8 cellular contexts compared by ENCODE assay signal in genomic region chr6:10695086-10695657, GRCh38. TPM values are rescaled to one million over a fixed set of nuclear protein-coding genes. Genes with fewer than 3 reads are reported as not detected.
DNase-seq lines count a peak whose midpoint lies in the region; ATAC-seq and TF ChIP-seq lines count a peak whose summit lies in the region.

No MANE protein-coding gene starts in this region.

- peak overlapping the region; percentile 89 for H3K4me2 ChIP-seq in skeletal muscle satellite cell (ENCODE audit: low read length)

- in situ Hi-C loops in HAP-1 (cut with MboI; ENCODE audit: low sequenced_read_pairs): loop anchor here (25.0 kb wide), 1 partner anchor 183 kb away; the partner anchor contains the start of gene GCNT2

- no peak for TF ChIP-seq CTCF in foreskin fibroblast (IDR thresholded peaks at IDR 0.05; ENCODE audit: low read depth, low read length)

- H3K9ac ChIP-seq in skeletal muscle satellite cell (ENCODE audit: low read depth, low read length): peak overlapping the region; percentile 99

- no peak for ATAC-seq in HG03280 (IDR thresholded peaks at IDR 0.05; ENCODE audit: unreplicated experiment)
- no peak for ATAC-seq in GM18873 (IDR thresholded peaks at IDR 0.05; ENCODE audit: low FRiP score, unreplicated experiment)

- H3K27me3 ChIP-seq in HAP-1 (ENCODE audit: low read depth): no peaks in the 10 kb centered on the region
- no peaks in the 10 kb centered on the region for H3K27me3 ChIP-seq in skeletal muscle satellite cell (ENCODE audit: control insufficient read depth, insufficient read depth, low read length)

- H3K4me3 ChIP-seq in HAP-1 (peak overlapping the region; percentile 87), foreskin fibroblast (ENCODE audit: low read depth in 1 of 2, low read length in 2 of 2) (peak overlapping the region; percentile 89), skeletal muscle satellite cell (ENCODE audit: low read length) (peak overlapping the region; percentile 100)

- H3K4me1 ChIP-seq in HAP-1 (peaks cover 27% of the 10 kb centered on the region), skeletal muscle satellite cell (ENCODE audit: control insufficient read depth, insufficient read depth, low read length) (peaks cover 18% of the 10 kb centered on the region)

- H3K36me3 ChIP-seq in HAP-1 (replicated peaks) (peaks cover 28% of the 10 kb centered on the region), skeletal muscle satellite cell (ENCODE audit: insufficient read depth, low read length) (peaks cover 13% of the 10 kb centered on the region)

- DNase-seq in HAP-1 (ENCODE audit: low spot score in 2 of 2): no peak
- peak; percentile 8 for DNase-seq in SW480 (ENCODE audit: low spot score)
- no peak for DNase-seq in foreskin fibroblast
- DNase-seq in H4 (ENCODE audit: low spot score): no peak
- DNase-seq in islet precursor cell: no peak

- H3K9me3 ChIP-seq in HAP-1 (no peaks in the 10 kb centered on the region), skeletal muscle satellite cell (replicated peaks; ENCODE audit: low read length) (no peaks in the 10 kb centered on the region)

RNA-seq across cellular contexts. Expression of gene PAK1IP1, which starts 0.4 kb away (rescaled TPM):
- 25.3 and 30.4 TPM in 2 replicates for total RNA-seq in skeletal muscle satellite cell (2012; rRNA removed)
- 26.4 and 33.2 TPM in 2 replicates for total RNA-seq in H4 (2014; rRNA removed; shearing (Covaris generic))

RNA-seq across cellular contexts. Expression of gene C6orf52, which starts 0.8 kb away (rescaled TPM):
- 0.66 and 1.5 TPM in 2 replicates for total RNA-seq in skeletal muscle satellite cell (2012; rRNA removed)
- total RNA-seq in H4 (2014; rRNA removed; shearing (Covaris generic)): 5.0 TPM in 1 of 2 replicates, not detected in the other

RNA-seq across cellular contexts. Expression of gene TMEM14C, which starts 27.7 kb away (rescaled TPM):
- total RNA-seq in skeletal muscle satellite cell (2012; rRNA removed): 91.8 and 130 TPM in 2 replicates
- total RNA-seq in H4 (2014; rRNA removed; shearing (Covaris generic)): 172 and 189 TPM in 2 replicates

RNA-seq across cellular contexts. Expression of gene TMEM14B, which starts 52.4 kb away (rescaled TPM):
- 85.9 and 103 TPM in 2 replicates for total RNA-seq in skeletal muscle satellite cell (2012; rRNA removed)
- 137 and 156 TPM in 2 replicates for total RNA-seq in H4 (2014; rRNA removed; shearing (Covaris generic))
